In the genomic region with DNA sequence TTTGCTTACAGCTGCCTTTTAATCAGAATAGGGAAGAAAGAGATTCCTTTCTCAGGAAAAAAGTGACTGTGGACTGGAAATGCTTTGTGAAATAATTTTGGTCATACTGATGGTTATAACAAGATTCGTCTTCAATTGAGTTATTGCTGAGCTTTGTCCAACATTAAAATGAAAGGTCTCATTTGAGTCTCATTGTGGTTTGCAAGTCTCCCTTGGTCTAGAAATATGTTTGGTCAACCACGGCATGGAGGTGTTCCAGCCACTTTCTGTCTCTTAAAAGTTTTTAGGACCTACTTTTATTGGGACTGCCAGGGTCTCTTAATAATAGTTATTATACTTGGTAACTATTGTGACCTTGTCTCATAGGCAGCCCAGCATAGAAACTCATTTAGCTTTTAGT, we compare ENCODE assay signal across 16 cellular contexts. TPM values are rescaled to one million over a fixed set of nuclear protein-coding genes. Genes with fewer than 3 reads are reported as not detected.
DNase-seq lines count a peak whose midpoint lies in the region; ATAC-seq and TF ChIP-seq lines count a peak whose summit lies in the region.
"Had no signal": no experiment of that assay in that cellular context is flagged by ENCODE, and none has a peak within 500 bp of the region (broad histone marks: within the 10 kb centered on the region; RNA-seq: fewer than 3 reads in every experiment).

No MANE protein-coding gene starts in this region.

- WGBS in transverse colon (ENCODE audit: low coverage in 1 of 2), 2 donors = 45 to 63% methylated on average over 2 of the region's 2 CpGs

- peaks cover 48% of the 10 kb centered on the region for H3K4me1 Mint-ChIP-seq in Caco-2 (ENCODE audit: low read depth, unreplicated experiment)

- H3K36me3 ChIP-seq in PC-9 (ENCODE audit: low read depth) (peaks cover 5% of the 10 kb centered on the region; the same call in 1 of the 2 replicates), breast epithelium (no peaks in the 10 kb centered on the region), transverse colon (no peaks in the 10 kb centered on the region), Caco-2 (ENCODE audit: control insufficient read depth, insufficient read depth, low read length) (no peaks in the 10 kb centered on the region)
- H3K36me3 ChIP-seq: cardiac muscle cell had no signal

- H2AFZ ChIP-seq in PC-9 = no peak overlapping the region

- no peaks in the 10 kb centered on the region for H3K27me3 Mint-ChIP-seq in Caco-2 (ENCODE audit: insufficient read depth, unreplicated experiment)
- H3K27me3 Mint-ChIP-seq: stimulated activated memory B cell treated with anti-CD40 and anti-IgM and Interleukin-4, amounts not matched to agents 10 μg/mL and 1 μg/mL and 100 μg/mL, for 72 hours had no signal

- peaks cover 79% of the 10 kb centered on the region for H4K20me1 ChIP-seq in PC-9 (ENCODE audit: insufficient read depth)

- no peak for ATAC-seq in HG02885 (IDR thresholded peaks at IDR 0.05; ENCODE audit: poor library complexity, unreplicated experiment)
- ATAC-seq: activated T-cell treated with anti-CD3 and anti-CD28 coated beads, Interleukin-2, amount 50 U/mL, for 4 hours; K562; psoas muscle; stimulated activated memory B cell treated with anti-CD40 and anti-IgM and Interleukin-4, amounts not matched to agents 10 μg/mL and 1 μg/mL and 100 μg/mL, for 72 hours had no signal

- TF ChIP-seq POLR2A in breast epithelium (IDR thresholded peaks at IDR 0.05) (no peak), transverse colon (IDR thresholded peaks at IDR 0.05) (no peak)

- no peak for TF ChIP-seq EP300 in transverse colon (IDR thresholded peaks at IDR 0.05; ENCODE audit: low read depth)

- peak overlapping the region; percentile 19; the same call in 1 of the 2 replicates for H3K27ac ChIP-seq in PC-9
- H3K27ac ChIP-seq in breast epithelium = peak overlapping the region; percentile 39 to 49
- peak overlapping the region; percentile 28 to 92 (median 59) for H3K27ac ChIP-seq in transverse colon
- H3K27ac ChIP-seq: cardiac muscle cell, psoas muscle had no signal

- no peaks in the 10 kb centered on the region for H3K9me2 ChIP-seq in PC-9 (ENCODE audit: insufficient read depth)

- H3K27me3 ChIP-seq in PC-9 (ENCODE audit: insufficient read depth, low read depth) = no peaks in the 10 kb centered on the region
- H3K27me3 ChIP-seq in breast epithelium = no peaks in the 10 kb centered on the region
- no peaks in the 10 kb centered on the region for H3K27me3 ChIP-seq in transverse colon
- no peaks in the 10 kb centered on the region for H3K27me3 ChIP-seq in Caco-2 (replicated peaks; ENCODE audit: control insufficient read depth, insufficient read depth, low read length)
- H3K27me3 ChIP-seq: cardiac muscle cell had no signal

- no TSS peak for BruUV-seq in PC-9 (replicated peaks; lab: Mats Ljungman, UMichigan)
- BruUV-seq in Caco-2 (replicated peaks; lab: Mats Ljungman, UMichigan) = no TSS peak

- no peak overlapping the region for H3K27ac Mint-ChIP-seq in Caco-2 (ENCODE audit: unreplicated experiment)
- H3K27ac Mint-ChIP-seq: stimulated activated memory B cell treated with anti-CD40 and anti-IgM and Interleukin-4, amounts not matched to agents 10 μg/mL and 1 μg/mL and 100 μg/mL, for 72 hours had no signal

- intact Hi-C loops in PC-9 (cut with micrococcal nuclease; ENCODE audit: unreplicated experiment) (no loop called here), breast epithelium (cut with DNase I; ENCODE audit: low total_unique reads) (no loop called here), transverse colon (cut with DNase I; ENCODE audit: low total_unique reads) (no loop called here), Caco-2 (cut with micrococcal nuclease; ENCODE audit: unreplicated experiment) (loop anchor here (5.0 kb wide), 1 partner anchor 79 kb away; no protein-coding TSS in a partner anchor)

- CTCF ChIA-PET in PC-9 (lab: Charles Lee) = no interaction called here
- CTCF ChIA-PET in Caco-2 (lab: Charles Lee) = no interaction called here

- DNase-seq in PC-9 (no peak), breast epithelium (ENCODE audit: low spot score in 2 of 2) (no peak), myocyte (ENCODE audit: low read depth) (peak; percentile 50), transverse colon (no peak), ecto neural progenitor cell (ENCODE audit: low spot score) (no peak), Caco-2 (no peak)
- no peak for DNase-seq in stimulated activated CD4-positive, alpha-beta T cell treated with anti-CD3 and anti-CD28 coated beads, Interleukin-1b, Interleukin-23, amount 100 ng/mL, for 48 hours
- DNase-seq: activated CD4-positive, alpha-beta T cell treated with anti-CD3 and anti-CD28 coated beads for 48 hours; activated T-cell treated with anti-CD3 and anti-CD28 coated beads, Interleukin-2, amount 50 U/mL, for 4 hours; NCI-H1436; NCI-H510A treated with DMSO at 0.1 percent for 48 hours; psoas muscle had no signal

- H3K4me3 ChIP-seq in PC-9 (no peak overlapping the region), breast epithelium (no peak overlapping the region), transverse colon (no peak overlapping the region), Caco-2 (ENCODE audit: low read depth, low read length) (no peak overlapping the region)
- H3K4me3 ChIP-seq: cardiac muscle cell, K562, psoas muscle had no signal

- peaks cover 43% of the 10 kb centered on the region for H3F3A ChIP-seq in PC-9 (ENCODE audit: insufficient read depth, low read depth)

- in situ Hi-C loops in transverse colon (cut with MboI; ENCODE audit: low pct_ligation_motif_present in 1 of 4, low pct_unique_long_range_greater_than_20kb in 1 of 4, low sequenced_read_pairs in 3 of 4) = no loop called here

- H3K4me3 Mint-ChIP-seq in Caco-2 (ENCODE audit: unreplicated experiment) = no peak overlapping the region
- H3K4me3 Mint-ChIP-seq: activated T-cell treated with anti-CD3 and anti-CD28 coated beads, Interleukin-2, amount 50 U/mL, for 4 hours; stimulated activated memory B cell treated with anti-CD40 and anti-IgM and Interleukin-4, amounts not matched to agents 10 μg/mL and 1 μg/mL and 100 μg/mL, for 72 hours had no signal

- no peaks in the 10 kb centered on the region for H3K9me3 Mint-ChIP-seq in Caco-2 (ENCODE audit: unreplicated experiment)
- H3K9me3 Mint-ChIP-seq: activated T-cell treated with anti-CD3 and anti-CD28 coated beads, Interleukin-2, amount 50 U/mL, for 4 hours; stimulated activated memory B cell treated with anti-CD40 and anti-IgM and Interleukin-4, amounts not matched to agents 10 μg/mL and 1 μg/mL and 100 μg/mL, for 72 hours had no signal

- H3K4me1 ChIP-seq in PC-9 (replicated peaks; ENCODE audit: insufficient read depth) = peaks cover 59% of the 10 kb centered on the region
- peaks cover 4 to 27% of the 10 kb centered on the region in 2 donors for H3K4me1 ChIP-seq in breast epithelium
- H3K4me1 ChIP-seq in transverse colon = peaks cover 26 to 78% (median 68%) of the 10 kb centered on the region in 4 donors
- H3K4me1 ChIP-seq in Caco-2 = peaks cover 49% of the 10 kb centered on the region
- H3K4me1 ChIP-seq: psoas muscle had no signal

- POLR2A ChIA-PET in PC-9 (lab: Charles Lee; ENCODE audit: unreplicated experiment) = interaction anchor here (0.6 to 0.7 kb wide), 2 partner anchors 49 to 133 kb away, joined by 3 read pairs; no protein-coding TSS in a partner anchor
- POLR2A ChIA-PET in Caco-2 (lab: Charles Lee) = no interaction called here

- TF ChIP-seq CTCF in PC-9 (conservative IDR thresholded peaks at IDR 0.05) (no peak), breast epithelium (IDR thresholded peaks at IDR 0.05) (no peak), transverse colon (IDR thresholded peaks at IDR 0.05) (no peak), Caco-2 (IDR thresholded peaks at IDR 0.05; ENCODE audit: insufficient read depth in 1 of 2, low read depth in 1 of 2, low read length in 1 of 2, severe bottlenecking in 1 of 2, unreplicated experiment in 1 of 2) (no peak)

- peaks cover 63% of the 10 kb centered on the region for H3K36me3 Mint-ChIP-seq in Caco-2 (ENCODE audit: insufficient read depth, unreplicated experiment)

- no peaks in the 10 kb centered on the region for H3K9me3 ChIP-seq in PC-9 (ENCODE audit: insufficient read depth, low read depth)
- H3K9me3 ChIP-seq in breast epithelium = no peaks in the 10 kb centered on the region
- no peaks in the 10 kb centered on the region for H3K9me3 ChIP-seq in transverse colon
- H3K9me3 ChIP-seq in Caco-2 = no peaks in the 10 kb centered on the region
- H3K9me3 ChIP-seq: psoas muscle had no signal

- H3K4me2 ChIP-seq in PC-9 = no peak overlapping the region

- H3K79me2 ChIP-seq in PC-9 (ENCODE audit: low read depth) = peaks cover 99% of the 10 kb centered on the region

RNA-seq across cellular contexts. Expression of a gene that starts 15.3 kb away (rescaled TPM):
- total RNA-seq in PC-9 (2021) = 349 and 361 TPM in 2 replicates
- total RNA-seq in breast epithelium = 100 to 1,000 TPM in 2 of 3 donors, 10 to 100 TPM in 1; 40.3 to 242 (median 164) TPM
- total RNA-seq in myocyte = 4.4 and 7.8 TPM in 2 replicates
- 50.5 TPM for polyA plus RNA-seq in myocyte (2012)
- 100 to 1,000 TPM; 282 to 707 (median 563) TPM for total RNA-seq in transverse colon
- total RNA-seq in Caco-2 (2022) = 315 and 331 TPM in 2 replicates
